Comparison of ENCODE assay signal across 13 cellular contexts in genomic region chr2:52964916-52965530, GRCh38.
DNase-seq lines count a peak whose midpoint lies in the region; TF ChIP-seq lines count a peak whose summit lies in the region.
"Had no signal": no experiment of that assay in that cellular context is flagged by ENCODE, and none has a peak within 500 bp of the region (broad histone marks: within the 10 kb centered on the region; RNA-seq: fewer than 3 reads in every experiment).

No MANE protein-coding gene starts in this region.

- peak; percentile 66 for TF ChIP-seq EP300 in neural cell (conservative IDR thresholded peaks at IDR 0.05; ENCODE audit: poor library complexity, severe bottlenecking)

- no peak overlapping the region for H3K4me2 ChIP-seq in neural cell (ENCODE audit: low read length)
- no peak overlapping the region for H3K4me2 ChIP-seq in smooth muscle cell

- no peak overlapping the region for H3K27ac ChIP-seq in neural cell (ENCODE audit: low read length)
- H3K27ac ChIP-seq in smooth muscle cell (ENCODE audit: low read depth): no peak overlapping the region
- H3K27ac ChIP-seq: 22Rv1 had no signal

- 64% methylated on average over 4 of the region's 4 CpGs for WGBS in smooth muscle cell (ENCODE audit: low lambda C conversion rate)

- no peak overlapping the region for H3K4me3 ChIP-seq in choroid plexus epithelial cell (ENCODE audit: low read depth, low read length)
- no peak overlapping the region for H3K4me3 ChIP-seq in neural cell (ENCODE audit: low read length)
- H3K4me3 ChIP-seq in smooth muscle cell: no peak overlapping the region

- H3F3A ChIP-seq in neural cell (ENCODE audit: insufficient read depth, low read length, poor library complexity, severe bottlenecking) (no peaks in the 10 kb centered on the region), smooth muscle cell (ENCODE audit: low read depth) (no peaks in the 10 kb centered on the region)

- H3K9me3 ChIP-seq in neural cell (ENCODE audit: low read length): no peaks in the 10 kb centered on the region
- H3K9me3 ChIP-seq in smooth muscle cell (replicated peaks; ENCODE audit: low read depth): no peaks in the 10 kb centered on the region

- H2AFZ ChIP-seq in neural cell (ENCODE audit: low read depth, low read length) (no peak overlapping the region), smooth muscle cell (ENCODE audit: low read depth) (no peak overlapping the region)

- DNase-seq in DMS53 (lab: John Stamatoyannopoulos, UW): peak; percentile 41
- DNase-seq in DMS53 treated with DMSO at 0.1 percent for 48 hours (lab: John Stamatoyannopoulos, UW; ENCODE audit: unreplicated experiment): no peak
- peak; percentile 72 for DNase-seq in NCI-H2107 treated with DMSO at 0.1 percent for 48 hours (lab: John Stamatoyannopoulos, UW; ENCODE audit: unreplicated experiment)
- peak; percentile 3 for DNase-seq in choroid plexus epithelial cell (ENCODE audit: low read depth)
- DNase-seq in OCI-M2 (lab: John Stamatoyannopoulos, UW; ENCODE audit: unreplicated experiment): no peak
- DNase-seq in smooth muscle cell (lab: John Stamatoyannopoulos, UW; ENCODE audit: unreplicated experiment): no peak
- no peak for DNase-seq in NCI-H1092 treated with DMSO at 0.1 percent for 48 hours (lab: John Stamatoyannopoulos, UW)
- DNase-seq: HCEC 1CT, NCI-H1436 treated with DMSO at 0.1 percent for 48 hours, NCI-H526 treated with DMSO at 0.1 percent for 48 hours, SIG-M5 had no signal

- H3K4me1 ChIP-seq in smooth muscle cell (ENCODE audit: low read depth): no peaks in the 10 kb centered on the region

- H3K27me3 ChIP-seq in neural cell (ENCODE audit: insufficient read depth, low read depth, low read length) (no peaks in the 10 kb centered on the region), smooth muscle cell (ENCODE audit: low read depth) (no peaks in the 10 kb centered on the region)

- no peak for TF ChIP-seq RAD21 in neural cell (conservative IDR thresholded peaks at IDR 0.05)

- H3K36me3 ChIP-seq in neural cell (ENCODE audit: insufficient read depth, low read length) (no peaks in the 10 kb centered on the region), smooth muscle cell (ENCODE audit: low read depth) (no peaks in the 10 kb centered on the region)

- H3K9me2 ChIP-seq in neural cell (ENCODE audit: insufficient read depth, low read length): no peaks in the 10 kb centered on the region

- H4K20me1 ChIP-seq in neural cell (ENCODE audit: insufficient read depth) (no peaks in the 10 kb centered on the region), smooth muscle cell (ENCODE audit: low read depth) (no peaks in the 10 kb centered on the region)

- no peak for TF ChIP-seq CTCF in choroid plexus epithelial cell (conservative IDR thresholded peaks at IDR 0.05; ENCODE audit: low read depth, low read length)
- no peak for TF ChIP-seq CTCF in neural cell (IDR thresholded peaks at IDR 0.05; ENCODE audit: poor library complexity, severe bottlenecking)
- no peak for TF ChIP-seq CTCF in smooth muscle cell (IDR thresholded peaks at IDR 0.05; ENCODE audit: borderline replicate concordance, insufficient read depth, poor library complexity, severe bottlenecking)

- H3K79me2 ChIP-seq in neural cell (replicated peaks; ENCODE audit: insufficient read depth, low read length): no peaks in the 10 kb centered on the region
- no peaks in the 10 kb centered on the region for H3K79me2 ChIP-seq in smooth muscle cell (ENCODE audit: low read depth)

- H3K9ac ChIP-seq in neural cell (ENCODE audit: low read length) (no peak overlapping the region), smooth muscle cell (ENCODE audit: low read depth) (no peak overlapping the region)

TF ChIP-seq in neural cell, 6 proteins besides CTCF, POLR2A, EP300 and RAD21:
- TF ChIP-seq TAF1 (IDR thresholded peaks at IDR 0.05; ENCODE audit: low read depth): no peak
- TF ChIP-seq EZH2 (IDR thresholded peaks at IDR 0.05; ENCODE audit: borderline replicate concordance, insufficient read depth, low read length, poor library complexity, severe bottlenecking): no peak
- no peak for TF ChIP-seq SMC3 (conservative IDR thresholded peaks at IDR 0.05; ENCODE audit: poor library complexity)
- TF ChIP-seq POLR2AphosphoS5 (IDR thresholded peaks at IDR 0.05): peak; percentile 56
- TF ChIP-seq REST (IDR thresholded peaks at IDR 0.05; ENCODE audit: borderline replicate concordance): peak; percentile 38
- no peak for TF ChIP-seq MXI1 (conservative IDR thresholded peaks at IDR 0.05; ENCODE audit: poor library complexity, severe bottlenecking)

Comparison
In these comparisons a context has a peak if more than half of its experiments do, and no peak if none do; other contexts are left out.
1. DNase-seq: peak in DMS53 (single experiment), NCI-H2107 treated with DMSO at 0.1 percent for 48 hours (single experiment) and choroid plexus epithelial cell (single experiment); none in DMS53 treated with DMSO at 0.1 percent for 48 hours (single experiment), OCI-M2 (single experiment), smooth muscle cell (single experiment) and NCI-H1092 treated with DMSO at 0.1 percent for 48 hours (single experiment).